Comparison of ENCODE assay signal across 17 cellular contexts in the genomic region with DNA sequence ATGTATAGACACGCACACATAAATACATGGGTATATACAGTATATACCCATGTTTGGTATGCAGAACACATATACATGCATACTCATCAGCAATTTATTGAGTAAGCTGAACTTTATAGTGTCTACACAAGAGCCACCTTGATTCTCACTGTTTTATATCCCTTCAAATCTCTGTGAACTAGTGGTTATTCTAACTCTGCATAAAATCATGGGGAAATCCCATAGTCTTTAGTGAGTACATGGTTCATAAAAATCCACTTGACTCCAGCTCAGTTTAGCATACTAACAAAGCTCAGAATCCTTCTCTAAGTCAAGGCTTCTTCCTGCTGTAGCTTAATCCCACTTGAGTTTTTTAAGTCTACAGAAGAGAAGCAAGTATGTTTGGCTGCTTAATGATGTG.
A peak's percentile ranks its signal among the peaks of the same experiment; 100 is the strongest.
DNase-seq lines count a peak whose midpoint lies in the region; ATAC-seq and TF ChIP-seq lines count a peak whose summit lies in the region.
"Had no signal": no experiment of that assay in that cellular context is flagged by ENCODE, and none has a peak within 500 bp of the region (broad histone marks: within the 10 kb centered on the region; RNA-seq: fewer than 3 reads in every experiment).

No MANE protein-coding gene starts in this region.

- no peak for TF ChIP-seq CTCF in A673 (conservative IDR thresholded peaks at IDR 0.05; ENCODE audit: low read depth, low read length)
- TF ChIP-seq CTCF in SK-N-SH (IDR thresholded peaks at IDR 0.05) = no peak

- H3K4me1 ChIP-seq in A673 (ENCODE audit: insufficient read depth, low read length, poor library complexity, severe bottlenecking) (peaks cover 15% of the 10 kb centered on the region), SK-N-SH (ENCODE audit: control insufficient read depth in 1 of 2, insufficient read depth in 2 of 2, low read depth in 1 of 2, low read length in 1 of 2) (no peaks in the 10 kb centered on the region)

- no peak overlapping the region for H2AFZ ChIP-seq in SK-N-SH (ENCODE audit: low read depth)

- no peaks in the 10 kb centered on the region for H3F3A ChIP-seq in SK-N-SH (replicated peaks; ENCODE audit: insufficient read depth)

- peaks cover 9% of the 10 kb centered on the region for H3K9me3 Mint-ChIP-seq in activated CD4-positive, alpha-beta T cell treated with anti-CD3 and anti-CD28 coated beads for 36 hours (ENCODE audit: low read depth)
- H3K9me3 Mint-ChIP-seq in activated naive CD8-positive, alpha-beta T cell treated with anti-CD3 and anti-CD28 coated beads for 36 hours = peaks cover 20% of the 10 kb centered on the region

- H3K27ac ChIP-seq in A673 (ENCODE audit: low read depth, low read length, poor library complexity, severe bottlenecking) (no peak overlapping the region), SK-N-SH (ENCODE audit: low read depth in 2 of 2, low read length in 1 of 2) (no peak overlapping the region)

- peak; percentile 31 for ATAC-seq in activated CD4-positive, alpha-beta T cell treated with anti-CD3 and anti-CD28 coated beads for 36 hours

- H3K9ac ChIP-seq in SK-N-SH = no peak overlapping the region

- H3K36me3 Mint-ChIP-seq in activated CD4-positive, alpha-beta T cell treated with anti-CD3 and anti-CD28 coated beads for 36 hours (ENCODE audit: low read depth) = peaks cover 29% of the 10 kb centered on the region
- peaks cover 72% of the 10 kb centered on the region for H3K36me3 Mint-ChIP-seq in activated naive CD8-positive, alpha-beta T cell treated with anti-CD3 and anti-CD28 coated beads for 36 hours

- H4K20me1 ChIP-seq in SK-N-SH (ENCODE audit: insufficient read depth) = no peaks in the 10 kb centered on the region

- no peak overlapping the region for H3K27ac Mint-ChIP-seq in activated CD4-positive, alpha-beta T cell treated with anti-CD3 and anti-CD28 coated beads for 36 hours
- H3K27ac Mint-ChIP-seq in activated naive CD8-positive, alpha-beta T cell treated with anti-CD3 and anti-CD28 coated beads for 36 hours = peak overlapping the region; percentile 0
- H3K27ac Mint-ChIP-seq: B cell, H9 had no signal

- H3K27me3 ChIP-seq in A673 (replicated peaks; ENCODE audit: insufficient read depth, low read depth, low read length, poor library complexity) (no peaks in the 10 kb centered on the region), SK-N-SH (ENCODE audit: insufficient read depth) (no peaks in the 10 kb centered on the region)

- no peak for DNase-seq in activated CD4-positive, alpha-beta T cell treated with anti-CD3 and anti-CD28 coated beads for 36 hours
- no peak for DNase-seq in activated CD4-positive, alpha-beta T cell treated with anti-CD3 and anti-CD28 coated beads for 1 hour
- peak; percentile 35 for DNase-seq in A673 (ENCODE audit: low spot score)
- peak; percentile 61 to 89 for DNase-seq in NCI-H524 (lab: John Stamatoyannopoulos, UW)
- DNase-seq in activated naive CD8-positive, alpha-beta T cell treated with anti-CD3 and anti-CD28 coated beads for 36 hours = no peak
- DNase-seq in SK-N-SH = no peak
- DNase-seq in stimulated activated CD4-positive, alpha-beta T cell treated with anti-CD3 and anti-CD28 coated beads, Interleukin-2, amount 100 ng/mL, for 48 hours = no peak
- DNase-seq in SHP77 treated with DMSO at 0.1 percent for 48 hours (lab: John Stamatoyannopoulos, UW) = no peak
- DNase-seq: C1 segment of cervical spinal cord; CD4-positive, alpha-beta memory T cell; COR-L47; DMS153; DMS79 treated with DMSO at 0.1 percent for 48 hours; EL; GOT3; H9 had no signal

- intact Hi-C loops in activated CD4-positive, alpha-beta T cell treated with anti-CD3 and anti-CD28 coated beads for 36 hours (cut with DNase I, micrococcal nuclease) = no loop called here
- intact Hi-C loops in A673 (cut with micrococcal nuclease; ENCODE audit: unreplicated experiment) = no loop called here

- no peaks in the 10 kb centered on the region for H3K79me2 ChIP-seq in SK-N-SH (ENCODE audit: insufficient read depth)

- WGBS in SK-N-SH (ENCODE audit: low lambda C conversion rate) = 95% methylated on average over 1 of the region's 1 CpG

- H3K4me3 Mint-ChIP-seq in activated CD4-positive, alpha-beta T cell treated with anti-CD3 and anti-CD28 coated beads for 36 hours = no peak overlapping the region
- no peak overlapping the region for H3K4me3 Mint-ChIP-seq in activated naive CD8-positive, alpha-beta T cell treated with anti-CD3 and anti-CD28 coated beads for 36 hours
- H3K4me3 Mint-ChIP-seq: B cell, H9 had no signal

- BruUV-seq in A673 (replicated peaks; lab: Mats Ljungman, UMichigan) = no TSS peak

- H3K4me2 ChIP-seq in SK-N-SH = no peak overlapping the region

- TF ChIP-seq EP300 in SK-N-SH (IDR thresholded peaks at IDR 0.05; ENCODE audit: borderline replicate concordance in 1 of 2, low read depth in 1 of 2, low read length in 1 of 2) = no peak

- H3K36me3 ChIP-seq in A673 (ENCODE audit: insufficient read depth, low read length, poor library complexity, severe bottlenecking) (no peaks in the 10 kb centered on the region), SK-N-SH (replicated peaks in 1 of 2; ENCODE audit: control insufficient read depth in 1 of 2, insufficient read depth in 2 of 2, low read length in 1 of 2) (no peaks in the 10 kb centered on the region)

- H3K9me3 ChIP-seq in A673 (ENCODE audit: low read depth, low read length, poor library complexity, severe bottlenecking) (no peaks in the 10 kb centered on the region), SK-N-SH (no peaks in the 10 kb centered on the region)

- POLR2A ChIA-PET in activated CD4-positive, alpha-beta T cell treated with anti-CD3 and anti-CD28 coated beads for 36 hours (lab: Charles Lee) = interaction anchor here (0.6 to 0.9 kb wide), 2 partner anchors 17 to 107 kb away, joined by 4 to 6 read pairs; no protein-coding TSS in a partner anchor
- POLR2A ChIA-PET in A673 (lab: Charles Lee; ENCODE audit: low non-redundant PET) = no interaction called here
- POLR2A ChIA-PET in SK-N-SH (lab: Yijun Ruan, JAX) = no interaction called here

- CTCF ChIA-PET in activated CD4-positive, alpha-beta T cell treated with anti-CD3 and anti-CD28 coated beads for 36 hours (lab: Charles Lee) = interaction anchor here (1.1 to 2.7 kb wide), 5 partner anchors 11 to 59 kb away, joined by 3 to 15 read pairs (median 3); no protein-coding TSS in a partner anchor
- CTCF ChIA-PET in A673 (lab: Charles Lee) (no interaction called here), SK-N-SH (lab: Yijun Ruan, JAX) (interaction anchor here (1.0 kb wide), 1 partner anchor 10 kb away, joined by 3 read pairs; no protein-coding TSS in a partner anchor)

- H3K4me3 ChIP-seq in A673 (ENCODE audit: low read depth, low read length, poor library complexity, severe bottlenecking) = no peak overlapping the region
- no peak overlapping the region for H3K4me3 ChIP-seq in SK-N-SH (ENCODE audit: low read depth in 2 of 2, low read length in 1 of 2)

- H3K4me1 Mint-ChIP-seq in activated CD4-positive, alpha-beta T cell treated with anti-CD3 and anti-CD28 coated beads for 36 hours = peaks cover 77% of the 10 kb centered on the region
- H3K4me1 Mint-ChIP-seq in activated naive CD8-positive, alpha-beta T cell treated with anti-CD3 and anti-CD28 coated beads for 36 hours = peaks cover 65% of the 10 kb centered on the region
- H3K4me1 Mint-ChIP-seq: B cell, H9 had no signal

- no peak for TF ChIP-seq RAD21 in SK-N-SH (IDR thresholded peaks at IDR 0.05; ENCODE audit: low read length)

- no peaks in the 10 kb centered on the region for H3K9me2 ChIP-seq in SK-N-SH

- H3K27me3 Mint-ChIP-seq in activated CD4-positive, alpha-beta T cell treated with anti-CD3 and anti-CD28 coated beads for 36 hours = no peaks in the 10 kb centered on the region
- no peaks in the 10 kb centered on the region for H3K27me3 Mint-ChIP-seq in activated naive CD8-positive, alpha-beta T cell treated with anti-CD3 and anti-CD28 coated beads for 36 hours
- H3K27me3 Mint-ChIP-seq: B cell; CD4-positive, alpha-beta memory T cell had no signal

TF ChIP-seq in SK-N-SH, 30 proteins besides CTCF, POLR2A, EP300 and RAD21:
- TF ChIP-seq RCOR1 (IDR thresholded peaks at IDR 0.05; ENCODE audit: low read length) (no peak), MEF2A (IDR thresholded peaks at IDR 0.05; ENCODE audit: borderline replicate concordance, low read depth) (no peak), ELF1 (IDR thresholded peaks at IDR 0.05) (no peak), GATA2 (CRISPR knock-in tag; IDR thresholded peaks at IDR 0.05) (no peak), GABPA (IDR thresholded peaks at IDR 0.05; ENCODE audit: low read depth) (no peak), NFIC (IDR thresholded peaks at IDR 0.05; ENCODE audit: borderline replicate concordance) (no peak), FOXJ3 (CRISPR knock-in tag; IDR thresholded peaks at IDR 0.05) (no peak), SIN3A (IDR thresholded peaks at IDR 0.05; ENCODE audit: borderline replicate concordance, low read depth, low read length) (no peak), FOSL2 (IDR thresholded peaks at IDR 0.05; ENCODE audit: borderline replicate concordance, low read depth) (no peak), NRF1 (IDR thresholded peaks at IDR 0.05; ENCODE audit: low read depth, low read length) (no peak), EZH2phosphoT487 (IDR thresholded peaks at IDR 0.05; ENCODE audit: borderline replicate concordance, low read depth) (no peak), SMC3 (IDR thresholded peaks at IDR 0.05; ENCODE audit: low read depth, low read length) (no peak)
- TF ChIP-seq, protein P1, sequence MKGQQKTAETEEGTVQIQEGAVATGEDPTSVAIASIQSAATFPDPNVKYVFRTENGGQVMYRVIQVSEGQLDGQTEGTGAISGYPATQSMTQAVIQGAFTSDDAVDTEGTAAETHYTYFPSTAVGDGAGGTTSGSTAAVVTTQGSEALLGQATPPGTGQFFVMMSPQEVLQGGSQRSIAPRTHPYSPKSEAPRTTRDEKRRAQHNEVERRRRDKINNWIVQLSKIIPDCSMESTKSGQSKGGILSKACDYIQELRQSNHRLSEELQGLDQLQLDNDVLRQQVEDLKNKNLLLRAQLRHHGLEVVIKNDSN (IDR thresholded peaks at IDR 0.05; ENCODE audit: borderline replicate concordance, low read depth) = no peak

Comparison
In these comparisons a context has a peak if more than half of its experiments do, and no peak if none do; other contexts are left out.
1. DNase-seq: peak in A673 (single experiment) and NCI-H524 (2 of 2); none in activated CD4-positive, alpha-beta T cell treated with anti-CD3 and anti-CD28 coated beads for 36 hours (single experiment), activated CD4-positive, alpha-beta T cell treated with anti-CD3 and anti-CD28 coated beads for 1 hour (single experiment), activated naive CD8-positive, alpha-beta T cell treated with anti-CD3 and anti-CD28 coated beads for 36 hours (single experiment), SK-N-SH (single experiment), stimulated activated CD4-positive, alpha-beta T cell treated with anti-CD3 and anti-CD28 coated beads, Interleukin-2, amount 100 ng/mL, for 48 hours (0 of 2) and SHP77 treated with DMSO at 0.1 percent for 48 hours (single experiment).